18 cellular contexts compared by ENCODE assay signal in the genomic region with DNA sequence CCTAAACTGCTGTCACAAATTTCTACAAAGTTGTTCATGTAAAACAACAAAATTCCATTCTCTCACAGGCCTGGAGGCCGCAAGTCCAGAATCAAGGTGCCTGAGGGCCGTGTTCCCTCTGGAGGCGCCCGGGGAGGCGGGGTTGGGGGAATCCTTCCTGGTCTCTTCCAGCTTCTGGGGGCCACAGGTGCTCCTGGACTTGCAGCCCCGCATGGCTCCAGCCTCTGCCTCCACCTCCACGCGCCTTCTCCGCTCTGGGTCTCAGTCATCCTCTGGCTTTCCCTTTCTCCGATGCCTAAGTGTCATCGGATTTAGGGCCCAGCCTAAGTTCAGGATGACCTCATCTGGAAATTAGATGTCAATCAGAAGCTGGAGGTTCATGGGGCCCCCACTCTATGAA. TPM values are rescaled to one million over a fixed set of nuclear protein-coding genes. Genes with fewer than 3 reads are reported as not detected.
DNase-seq lines count a peak whose midpoint lies in the region; ATAC-seq and TF ChIP-seq lines count a peak whose summit lies in the region.
"Had no signal": no experiment of that assay in that cellular context is flagged by ENCODE, and none has a peak within 500 bp of the region (broad histone marks: within the 10 kb centered on the region; RNA-seq: fewer than 3 reads in every experiment).

No MANE protein-coding gene starts in this region.

- no peaks in the 10 kb centered on the region for H3K9me3 Mint-ChIP-seq in stimulated activated effector memory CD8-positive, alpha-beta T cell treated with anti-CD3 and anti-CD28 coated beads, Interleukin-12 subunit alpha, Interleukin-12 subunit beta, amount 100 ng/mL, for 72 hours
- H3K9me3 Mint-ChIP-seq in stimulated activated memory B cell treated with anti-CD40 and anti-IgM and Interleukin-4, amounts not matched to agents 10 μg/mL and 1 μg/mL and 100 μg/mL, for 72 hours = no peaks in the 10 kb centered on the region
- H3K9me3 Mint-ChIP-seq: HFFc6 had no signal

- H3K9me2 ChIP-seq in PC-3 (replicated peaks; ENCODE audit: low read length) (no peaks in the 10 kb centered on the region), OCI-LY7 (ENCODE audit: insufficient read depth, low read length) (no peaks in the 10 kb centered on the region)

- H3F3A ChIP-seq in PC-3 (ENCODE audit: low read length, unreplicated experiment) = no peaks in the 10 kb centered on the region

- POLR2A ChIA-PET in PC-3 (lab: Charles Lee; ENCODE audit: unreplicated experiment) = interaction anchor here (0.6 kb wide), 1 partner anchor 29 kb away, joined by 3 read pairs; a partner anchor contains a TSS
- POLR2A ChIA-PET in OCI-LY7 (lab: Charles Lee) = no interaction called here

- H3K36me3 ChIP-seq in BLaER1 treated with 17β-estradiol and CSF1 and Interleukin-3, amounts not matched to agents 10 nM and 100 nM = no peaks in the 10 kb centered on the region
- H3K36me3 ChIP-seq in PC-3 (ENCODE audit: low read depth, low read length) (no peaks in the 10 kb centered on the region), body of pancreas (replicated peaks in 1 of 2; ENCODE audit: insufficient read depth in 1 of 2, low read depth in 2 of 2) (no peaks in the 10 kb centered on the region), OCI-LY7 (ENCODE audit: insufficient read depth, low read length) (no peaks in the 10 kb centered on the region)
- H3K36me3 ChIP-seq: SJCRH30 had no signal

- peak overlapping the region in 8 of 11 experiments; percentile 82 to 96 (median 90); a peak in 15 of 22 replicates for H3K4me2 ChIP-seq in BLaER1 treated with 17β-estradiol and CSF1 and Interleukin-3, amounts not matched to agents 10 nM and 100 nM
- H3K4me2 ChIP-seq in PC-3 (ENCODE audit: low read length) (peak overlapping the region; percentile 97), OCI-LY7 (ENCODE audit: low read length) (no peak overlapping the region)

- no peak for ATAC-seq in PC-3
- ATAC-seq in body of pancreas = no peak
- ATAC-seq in stimulated activated effector memory CD8-positive, alpha-beta T cell treated with anti-CD3 and anti-CD28 coated beads, Interleukin-12 subunit alpha, Interleukin-12 subunit beta, amount 100 ng/mL, for 72 hours = no peak
- ATAC-seq in stimulated activated memory B cell treated with anti-CD40 and anti-IgM and Interleukin-4, amounts not matched to agents 10 μg/mL and 1 μg/mL and 100 μg/mL, for 72 hours = no peak

- H3K4me3 ChIP-seq in BLaER1 treated with 17β-estradiol and CSF1 and Interleukin-3, amounts not matched to agents 10 nM and 100 nM = no peak overlapping the region
- H3K4me3 ChIP-seq in PC-3 (ENCODE audit: low read length) (peak overlapping the region; percentile 67; the same call in 1 of the 2 replicates), body of pancreas (no peak overlapping the region), OCI-LY7 (ENCODE audit: low read depth, low read length, poor library complexity, severe bottlenecking) (no peak overlapping the region)
- H3K4me3 ChIP-seq: SJCRH30 had no signal

- H3K9ac ChIP-seq in BLaER1 treated with 17β-estradiol and CSF1 and Interleukin-3, amounts not matched to agents 10 nM and 100 nM = no peak overlapping the region
- H3K9ac ChIP-seq in PC-3 (ENCODE audit: low read length) = no peak overlapping the region

- peaks cover 39 to 60% (median 56%) of the 10 kb centered on the region in 10 experiments for H3K4me1 ChIP-seq in BLaER1 treated with 17β-estradiol and CSF1 and Interleukin-3, amounts not matched to agents 10 nM and 100 nM
- peaks cover 37% of the 10 kb centered on the region for H3K4me1 ChIP-seq in PC-3 (ENCODE audit: insufficient read depth, low read length)
- H3K4me1 ChIP-seq in body of pancreas = peaks cover 32% of the 10 kb centered on the region
- H3K4me1 ChIP-seq in OCI-LY7 (ENCODE audit: insufficient read depth, low read length, poor library complexity, severe bottlenecking) = peaks cover 9% of the 10 kb centered on the region

- no peak for TF ChIP-seq CTCF in PC-3 (conservative IDR thresholded peaks at IDR 0.05; ENCODE audit: low read depth, low read length)
- no peak for TF ChIP-seq CTCF in body of pancreas (IDR thresholded peaks at IDR 0.05)
- no peak for TF ChIP-seq CTCF in OCI-LY7 (conservative IDR thresholded peaks at IDR 0.05; ENCODE audit: low read length)

- CTCF ChIA-PET in PC-3 (lab: Charles Lee) (no interaction called here), OCI-LY7 (lab: Charles Lee; ENCODE audit: unreplicated experiment) (no interaction called here)

- BruUV-seq in PC-3 (replicated peaks; lab: Mats Ljungman, UMichigan) (no TSS peak), OCI-LY7 (replicated peaks; lab: Mats Ljungman, UMichigan) (no TSS peak)

- no peak for TF ChIP-seq POLR2A in body of pancreas (IDR thresholded peaks at IDR 0.05)

- H3K79me2 ChIP-seq in PC-3 (ENCODE audit: low read length) (no peaks in the 10 kb centered on the region), OCI-LY7 (ENCODE audit: insufficient read depth, low read depth, low read length) (no peaks in the 10 kb centered on the region)

- peaks cover 0 to 23% (median 4%) of the 10 kb centered on the region in 11 experiments; a peak in 7 of 22 replicates for H4K20me1 ChIP-seq in BLaER1 treated with 17β-estradiol and CSF1 and Interleukin-3, amounts not matched to agents 10 nM and 100 nM
- no peaks in the 10 kb centered on the region for H4K20me1 ChIP-seq in PC-3 (ENCODE audit: low read length)
- H4K20me1 ChIP-seq in OCI-LY7 (ENCODE audit: insufficient read depth, low read length) = no peaks in the 10 kb centered on the region; the same call in 1 of the 2 replicates

- peaks cover 23% of the 10 kb centered on the region for H3K4me1 Mint-ChIP-seq in stimulated activated effector memory CD8-positive, alpha-beta T cell treated with anti-CD3 and anti-CD28 coated beads, Interleukin-12 subunit alpha, Interleukin-12 subunit beta, amount 100 ng/mL, for 72 hours
- peaks cover 17% of the 10 kb centered on the region for H3K4me1 Mint-ChIP-seq in stimulated activated memory B cell treated with anti-CD40 and anti-IgM and Interleukin-4, amounts not matched to agents 10 μg/mL and 1 μg/mL and 100 μg/mL, for 72 hours

- H3K27me3 ChIP-seq in BLaER1 treated with 17β-estradiol and CSF1 and Interleukin-3, amounts not matched to agents 10 nM and 100 nM = peaks cover 34 to 52% (median 45%) of the 10 kb centered on the region in 11 experiments
- H3K27me3 ChIP-seq in PC-3 (ENCODE audit: low read length) = no peaks in the 10 kb centered on the region
- no peaks in the 10 kb centered on the region for H3K27me3 ChIP-seq in body of pancreas

- H2AFZ ChIP-seq in PC-3 (ENCODE audit: low read length) (no peak overlapping the region), OCI-LY7 (ENCODE audit: low read length) (no peak overlapping the region)

- no peak for DNase-seq in PC-3
- DNase-seq in body of pancreas = peak in 1 of 4 donors; percentile 28
- no peak for DNase-seq in stimulated activated effector memory CD8-positive, alpha-beta T cell treated with anti-CD3 and anti-CD28 coated beads, Interleukin-12 subunit alpha, Interleukin-12 subunit beta, amount 100 ng/mL, for 72 hours (ENCODE audit: low spot score in 2 of 2)
- no peak for DNase-seq in NCI-H1436 (lab: John Stamatoyannopoulos, UW)
- no peak for DNase-seq in NCI-H2171 treated with DMSO at 0.1 percent for 48 hours (lab: John Stamatoyannopoulos, UW)
- DNase-seq in OCI-LY7 (ENCODE audit: low spot score) = no peak
- DNase-seq: CD4-positive, CD25-positive, alpha-beta regulatory T cell; COR-L47; DMS 273 treated with DMSO at 0.1 percent for 48 hours; HFFc6; KBM-7; NCI-H1694; NCI-H2081; NCI-H2171; NCI-H526 had no signal

- H3K36me3 Mint-ChIP-seq in stimulated activated effector memory CD8-positive, alpha-beta T cell treated with anti-CD3 and anti-CD28 coated beads, Interleukin-12 subunit alpha, Interleukin-12 subunit beta, amount 100 ng/mL, for 72 hours = no peaks in the 10 kb centered on the region
- H3K36me3 Mint-ChIP-seq in stimulated activated memory B cell treated with anti-CD40 and anti-IgM and Interleukin-4, amounts not matched to agents 10 μg/mL and 1 μg/mL and 100 μg/mL, for 72 hours = no peaks in the 10 kb centered on the region
- H3K36me3 Mint-ChIP-seq: CD4-positive, CD25-positive, alpha-beta regulatory T cell had no signal

- peak overlapping the region; percentile 75 for H3K4me3 Mint-ChIP-seq in stimulated activated effector memory CD8-positive, alpha-beta T cell treated with anti-CD3 and anti-CD28 coated beads, Interleukin-12 subunit alpha, Interleukin-12 subunit beta, amount 100 ng/mL, for 72 hours
- H3K4me3 Mint-ChIP-seq in stimulated activated memory B cell treated with anti-CD40 and anti-IgM and Interleukin-4, amounts not matched to agents 10 μg/mL and 1 μg/mL and 100 μg/mL, for 72 hours = no peak overlapping the region
- H3K4me3 Mint-ChIP-seq: CD4-positive, CD25-positive, alpha-beta regulatory T cell; HFFc6 had no signal

- intact Hi-C loops in PC-3 (cut with micrococcal nuclease) (loop anchor here (5.0 kb wide), 1 partner anchor 69 kb away; a partner anchor contains a TSS), body of pancreas (cut with DNase I) (no loop called here), OCI-LY7 (cut with micrococcal nuclease; ENCODE audit: unreplicated experiment) (no loop called here)

- no peak overlapping the region for H3K27ac ChIP-seq in BLaER1 treated with 17β-estradiol and CSF1 and Interleukin-3, amounts not matched to agents 10 nM and 100 nM
- H3K27ac ChIP-seq in PC-3 (ENCODE audit: low read length) (peak overlapping the region; percentile 90; the same call in 1 of the 2 replicates), body of pancreas (peak overlapping the region; percentile 99 to 100 (median 100)), OCI-LY7 (ENCODE audit: low read depth, low read length, poor library complexity, severe bottlenecking) (no peak overlapping the region)
- H3K27ac ChIP-seq: SJCRH30 had no signal

- no peaks in the 10 kb centered on the region for H3K9me3 ChIP-seq in BLaER1 treated with 17β-estradiol and CSF1 and Interleukin-3, amounts not matched to agents 10 nM and 100 nM (replicated peaks in 1 of 11)
- H3K9me3 ChIP-seq in PC-3 (ENCODE audit: low read length) (no peaks in the 10 kb centered on the region), body of pancreas (no peaks in the 10 kb centered on the region), OCI-LY7 (ENCODE audit: low read length) (no peaks in the 10 kb centered on the region)
- H3K9me3 ChIP-seq: SJCRH30 had no signal

- 95 to 99% methylated on average over 11 of the region's 11 CpGs for WGBS in body of pancreas, 2 donors

- H3K27ac Mint-ChIP-seq in stimulated activated effector memory CD8-positive, alpha-beta T cell treated with anti-CD3 and anti-CD28 coated beads, Interleukin-12 subunit alpha, Interleukin-12 subunit beta, amount 100 ng/mL, for 72 hours = no peak overlapping the region
- no peak overlapping the region for H3K27ac Mint-ChIP-seq in stimulated activated memory B cell treated with anti-CD40 and anti-IgM and Interleukin-4, amounts not matched to agents 10 μg/mL and 1 μg/mL and 100 μg/mL, for 72 hours
- H3K27ac Mint-ChIP-seq: CD4-positive, CD25-positive, alpha-beta regulatory T cell; HFFc6 had no signal

- peaks cover 90% of the 10 kb centered on the region for H3K27me3 Mint-ChIP-seq in stimulated activated memory B cell treated with anti-CD40 and anti-IgM and Interleukin-4, amounts not matched to agents 10 μg/mL and 1 μg/mL and 100 μg/mL, for 72 hours

RNA-seq across cellular contexts. Expression of a gene that starts 28.6 kb away (rescaled TPM):
- total RNA-seq in PC-3 (2014; rRNA removed) (9.9 and 16.9 TPM in 2 replicates), body of pancreas (10 to 100 TPM in 1 of 2 donors, 1 to 10 TPM in 1; 5.7 to 14.8 TPM), OCI-LY7 (2022) (5.5 and 5.7 TPM in 2 replicates)
- total RNA-seq in OCI-LY7 (2014; rRNA removed; shearing (Covaris generic)) = 1.4 and 5.2 TPM in 2 replicates

Comparison
In these comparisons a context has a peak if more than half of its experiments do, and no peak if none do; other contexts are left out.
1. H3K27ac ChIP-seq: peak in PC-3 (single experiment) and body of pancreas (4 of 4); none in BLaER1 treated with 17β-estradiol and CSF1 and Interleukin-3, amounts not matched to agents 10 nM and 100 nM (0 of 11) and OCI-LY7 (single experiment).